In the genomic region with DNA sequence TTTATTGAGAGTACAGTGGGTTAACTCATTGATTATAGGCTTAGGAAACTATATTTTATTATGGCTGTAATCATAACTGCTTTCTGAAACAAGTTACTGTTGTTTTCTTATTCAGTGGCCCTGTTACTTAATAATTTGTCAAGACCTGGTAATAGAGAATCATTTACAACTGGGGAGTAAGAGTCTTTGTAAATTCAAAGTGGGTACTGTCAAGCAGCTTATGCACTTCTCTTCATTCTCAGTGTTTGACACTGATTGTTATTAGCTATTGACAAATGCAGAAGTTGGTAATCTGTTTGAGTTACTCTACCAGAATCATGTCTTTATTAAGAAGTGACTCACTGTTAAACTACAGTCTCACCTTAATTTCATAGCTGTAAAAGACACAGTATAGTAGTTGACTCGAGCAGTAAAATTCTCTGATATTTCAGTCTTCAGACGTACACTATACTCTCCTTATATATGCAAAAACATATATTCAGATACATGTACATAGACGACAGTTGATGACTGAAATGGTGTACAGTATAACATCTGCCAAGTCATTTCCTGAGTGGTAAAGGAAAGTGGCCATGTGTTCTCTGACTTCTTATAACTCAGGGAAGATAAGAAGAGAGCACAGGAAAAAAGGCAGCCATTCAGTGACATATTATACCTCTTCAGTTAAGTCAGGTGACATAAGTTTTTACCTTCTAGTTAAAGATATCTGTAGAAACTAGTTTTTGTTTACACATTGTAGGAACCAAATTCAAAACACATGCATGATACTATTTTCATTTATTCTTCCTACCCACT, we compare ENCODE assay signal across 8 cellular contexts.
A peak's percentile ranks its signal among the peaks of the same experiment; 100 is the strongest.
DNase-seq lines count a peak whose midpoint lies in the region; ATAC-seq and TF ChIP-seq lines count a peak whose summit lies in the region.

No MANE protein-coding gene starts in this region.

- DNase-seq in NCI-H524 (lab: John Stamatoyannopoulos, UW): peak; percentile 1 to 59
- DNase-seq in fibroblast of pulmonary artery (ENCODE audit: low read depth): peak; percentile 58
- no peak for DNase-seq in NCI-H345 (lab: John Stamatoyannopoulos, UW)
- no peak for DNase-seq in amniotic stem cell (lab: John Stamatoyannopoulos, UW)
- DNase-seq in DMS153 treated with DMSO at 0.1 percent for 48 hours (lab: John Stamatoyannopoulos, UW; ENCODE audit: unreplicated experiment): no peak

- peak; percentile 69 for ATAC-seq in GM18505 (IDR thresholded peaks at IDR 0.05; ENCODE audit: unreplicated experiment)
- peak; percentile 85 for ATAC-seq in GM21737 (IDR thresholded peaks at IDR 0.05; ENCODE audit: unreplicated experiment)
- no peak for ATAC-seq in HG02970 (IDR thresholded peaks at IDR 0.05; ENCODE audit: low FRiP score, unreplicated experiment)

- no peak for TF ChIP-seq POLR2A in GM18505 (IDR thresholded peaks at IDR 0.05; ENCODE audit: borderline replicate concordance, extremely low read depth, insufficient read depth, insufficient read length)

- TF ChIP-seq CTCF in fibroblast of pulmonary artery (IDR thresholded peaks at IDR 0.05; ENCODE audit: low read length, missing control alignments): no peak

- no peak overlapping the region for H3K4me3 ChIP-seq in fibroblast of pulmonary artery (replicated peaks; ENCODE audit: low read depth, low read length)

Comparison
In these comparisons a context has a peak if more than half of its experiments do, and no peak if none do; other contexts are left out.
1. DNase-seq: peak in NCI-H524 (2 of 2) and fibroblast of pulmonary artery (single experiment); none in NCI-H345 (single experiment), amniotic stem cell (single experiment) and DMS153 treated with DMSO at 0.1 percent for 48 hours (single experiment).